In the genomic region with DNA sequence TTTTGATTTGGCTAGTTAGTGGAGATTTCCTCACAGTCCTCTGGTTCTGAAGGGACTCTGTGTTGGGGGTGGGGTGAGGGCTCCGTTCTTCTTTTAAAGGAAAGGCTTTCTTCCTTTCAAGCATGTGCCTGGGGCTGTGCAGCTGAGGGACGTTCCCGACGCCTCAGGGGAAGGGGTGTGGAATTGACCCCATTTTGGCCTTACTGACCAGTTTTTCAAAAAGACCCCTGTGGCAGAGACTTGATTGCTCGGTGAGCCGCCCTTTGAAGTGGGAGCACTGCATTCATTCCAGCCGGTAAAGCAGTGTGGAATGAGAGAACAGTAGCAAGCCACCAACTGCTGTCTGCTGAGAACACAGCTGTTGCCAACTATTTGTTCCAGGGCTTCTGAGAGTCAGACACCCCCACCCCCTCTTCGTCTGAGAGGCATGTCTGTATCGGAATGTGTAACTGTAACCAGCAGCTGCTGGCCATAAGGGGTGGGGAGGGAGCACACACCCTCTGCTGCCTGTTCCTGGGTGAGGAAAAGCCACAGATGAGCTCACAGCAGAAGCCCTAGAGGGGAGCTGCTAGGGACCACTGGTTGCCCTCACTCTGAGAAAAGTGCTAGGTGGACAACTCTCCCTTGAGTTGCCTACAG, we compare ENCODE assay signal across 8 cellular contexts. TPM values are rescaled to one million over a fixed set of nuclear protein-coding genes. Genes with fewer than 3 reads are reported as not detected.
A peak's percentile ranks its signal among the peaks of the same experiment; 100 is the strongest.
DNase-seq lines count a peak whose midpoint lies in the region; ATAC-seq and TF ChIP-seq lines count a peak whose summit lies in the region.

No MANE protein-coding gene starts in this region.

- H3K27me3 Mint-ChIP-seq in activated T-cell treated with anti-CD3 and anti-CD28 coated beads, Interleukin-2, amount 50 U/mL, for 72 hours (ENCODE audit: low read depth): no peaks in the 10 kb centered on the region
- no peaks in the 10 kb centered on the region for H3K27me3 Mint-ChIP-seq in osteocyte (ENCODE audit: unreplicated experiment)
- no peaks in the 10 kb centered on the region for H3K27me3 Mint-ChIP-seq in activated CD4-positive, alpha-beta T cell treated with anti-CD3 and anti-CD28 coated beads, Interleukin-2, amount 10 ng/mL, durations not matched to agents 7 days and 5 days

- POLR2A ChIA-PET in activated CD4-positive, alpha-beta T cell treated with anti-CD3 and anti-CD28 coated beads, Interleukin-2, amount 10 ng/mL, durations not matched to agents 7 days and 5 days (lab: Charles Lee): no interaction called here

- ATAC-seq in activated T-cell treated with anti-CD3 and anti-CD28 coated beads, Interleukin-2, amount 50 U/mL, for 72 hours (replicated peaks in 1 of 2): peak; percentile 51 to 62
- no peak for ATAC-seq in HG02884 (IDR thresholded peaks at IDR 0.05; ENCODE audit: unreplicated experiment)

- H3K4me3 Mint-ChIP-seq in activated T-cell treated with anti-CD3 and anti-CD28 coated beads, Interleukin-2, amount 50 U/mL, for 72 hours: peak overlapping the region; percentile 21 to 66
- peak overlapping the region; percentile 76 for H3K4me3 Mint-ChIP-seq in osteocyte (ENCODE audit: unreplicated experiment)
- no peak overlapping the region for H3K4me3 Mint-ChIP-seq in activated CD4-positive, alpha-beta T cell treated with anti-CD3 and anti-CD28 coated beads, Interleukin-2, amount 10 ng/mL, durations not matched to agents 7 days and 5 days

- TF ChIP-seq CTCF in HL-60 (IDR thresholded peaks at IDR 0.05; ENCODE audit: insufficient read depth, low read length) (no peak), osteocyte (IDR thresholded peaks at IDR 0.05) (no peak)

- H3K36me3 Mint-ChIP-seq in activated T-cell treated with anti-CD3 and anti-CD28 coated beads, Interleukin-2, amount 50 U/mL, for 72 hours (ENCODE audit: insufficient read depth in 2 of 2): peaks cover 0 to 7% of the 10 kb centered on the region in 2 donors
- no peaks in the 10 kb centered on the region for H3K36me3 Mint-ChIP-seq in osteocyte (ENCODE audit: unreplicated experiment)
- H3K36me3 Mint-ChIP-seq in activated CD4-positive, alpha-beta T cell treated with anti-CD3 and anti-CD28 coated beads, Interleukin-2, amount 10 ng/mL, durations not matched to agents 7 days and 5 days (ENCODE audit: low read depth): peaks cover 23% of the 10 kb centered on the region

- intact Hi-C loops in head of caudate nucleus (cut with DNase I): no loop called here

- DNase-seq in HL-60 (ENCODE audit: low read depth in 1 of 2, low spot score in 1 of 2) (peak in 1 of 2 experiments; percentile 36), head of caudate nucleus (peak in 34 of 42 donors; percentile 14 to 75 (median 39)), osteocyte (ENCODE audit: extremely low spot score, unreplicated experiment) (peak; percentile 92), T-helper 1 cell (no peak), NCI-H2227 (lab: John Stamatoyannopoulos, UW; ENCODE audit: unreplicated experiment) (no peak)
- DNase-seq in activated T-cell treated with anti-CD3 and anti-CD28 coated beads, Interleukin-2, amount 50 U/mL, for 72 hours: peak in 1 of 2 donors; percentile 30
- DNase-seq in activated CD4-positive, alpha-beta T cell treated with anti-CD3 and anti-CD28 coated beads, Interleukin-2, amount 10 ng/mL, durations not matched to agents 7 days and 5 days: no peak

- no peaks in the 10 kb centered on the region for H3K27me3 ChIP-seq in HL-60 (ENCODE audit: insufficient read depth, poor library complexity, severe bottlenecking)

- H3K27ac ChIP-seq in HL-60 (replicated peaks): peak overlapping the region; percentile 20

- H3K4me1 Mint-ChIP-seq in activated T-cell treated with anti-CD3 and anti-CD28 coated beads, Interleukin-2, amount 50 U/mL, for 72 hours (ENCODE audit: low read depth): peaks cover 80% of the 10 kb centered on the region
- peaks cover 90% of the 10 kb centered on the region for H3K4me1 Mint-ChIP-seq in osteocyte (ENCODE audit: unreplicated experiment)
- H3K4me1 Mint-ChIP-seq in activated CD4-positive, alpha-beta T cell treated with anti-CD3 and anti-CD28 coated beads, Interleukin-2, amount 10 ng/mL, durations not matched to agents 7 days and 5 days: peaks cover 53% of the 10 kb centered on the region

- CTCF ChIA-PET in activated CD4-positive, alpha-beta T cell treated with anti-CD3 and anti-CD28 coated beads, Interleukin-2, amount 10 ng/mL, durations not matched to agents 7 days and 5 days (lab: Charles Lee): interaction anchor here (0.6 to 1.2 kb wide), 5 partner anchors 10 to 200 kb away, joined by 3 to 6 read pairs (median 3); no protein-coding TSS in a partner anchor

- H3K9me3 Mint-ChIP-seq in activated T-cell treated with anti-CD3 and anti-CD28 coated beads, Interleukin-2, amount 50 U/mL, for 72 hours: no peaks in the 10 kb centered on the region
- no peaks in the 10 kb centered on the region for H3K9me3 Mint-ChIP-seq in osteocyte (ENCODE audit: unreplicated experiment)
- H3K9me3 Mint-ChIP-seq in activated CD4-positive, alpha-beta T cell treated with anti-CD3 and anti-CD28 coated beads, Interleukin-2, amount 10 ng/mL, durations not matched to agents 7 days and 5 days: no peaks in the 10 kb centered on the region

- no peak overlapping the region for H3K27ac Mint-ChIP-seq in activated T-cell treated with anti-CD3 and anti-CD28 coated beads, Interleukin-2, amount 50 U/mL, for 72 hours
- H3K27ac Mint-ChIP-seq in osteocyte (ENCODE audit: unreplicated experiment): peak overlapping the region; percentile 94
- no peak overlapping the region for H3K27ac Mint-ChIP-seq in activated CD4-positive, alpha-beta T cell treated with anti-CD3 and anti-CD28 coated beads, Interleukin-2, amount 10 ng/mL, durations not matched to agents 7 days and 5 days

- H3K4me3 ChIP-seq in HL-60 (replicated peaks; ENCODE audit: insufficient read depth, low read length): no peak overlapping the region

RNA-seq across cellular contexts. Expression of gene WBP1L, which starts 33.1 kb away (rescaled TPM):
- 10 to 100 TPM; 19.6 to 20.1 TPM for total RNA-seq in activated T-cell treated with anti-CD3 and anti-CD28 coated beads, Interleukin-2, amount 50 U/mL, for 72 hours
- total RNA-seq in osteocyte: 66.7 and 68.7 TPM in 2 replicates
- 10 to 100 TPM; 30.2 to 31.4 TPM for total RNA-seq in activated CD4-positive, alpha-beta T cell treated with anti-CD3 and anti-CD28 coated beads, Interleukin-2, amount 10 ng/mL, durations not matched to agents 7 days and 5 days

Comparison
In these comparisons a context has a peak if more than half of its experiments do, and no peak if none do; other contexts are left out.
1. DNase-seq: peak in head of caudate nucleus (34 of 42) and osteocyte (single experiment); none in T-helper 1 cell (0 of 5), activated CD4-positive, alpha-beta T cell treated with anti-CD3 and anti-CD28 coated beads, Interleukin-2, amount 10 ng/mL, durations not matched to agents 7 days and 5 days (single experiment) and NCI-H2227 (single experiment).